In genomic region chr5:68378204-68378830, GRCh38 we compare ENCODE assay signal across 7 cellular contexts.
DNase-seq lines count a peak whose midpoint lies in the region; ATAC-seq and TF ChIP-seq lines count a peak whose summit lies in the region.

No MANE protein-coding gene starts in this region.

- H3K36me3 ChIP-seq in parathyroid adenoma (ENCODE audit: control insufficient read depth, insufficient read depth, low read length): no peaks in the 10 kb centered on the region

- no peak overlapping the region for H3K9ac ChIP-seq in parathyroid adenoma

- no peak overlapping the region for H3K4me2 ChIP-seq in parathyroid adenoma (ENCODE audit: low read length)

- H3K27ac ChIP-seq in parathyroid adenoma (no peak overlapping the region), caudate nucleus (ENCODE audit: low read depth, low read length) (no peak overlapping the region)

- H3K9me3 ChIP-seq in parathyroid adenoma (ENCODE audit: control insufficient read depth, low read length): no peaks in the 10 kb centered on the region

- TF ChIP-seq CTCF in parathyroid adenoma (IDR thresholded peaks at IDR 0.05): no peak

- no peaks in the 10 kb centered on the region for H3K79me2 ChIP-seq in parathyroid adenoma

- no peaks in the 10 kb centered on the region for H3K27me3 ChIP-seq in parathyroid adenoma (ENCODE audit: control insufficient read depth, insufficient read depth, low read length)

- DNase-seq in LHCN-M2 (ENCODE audit: low read depth) (peak; percentile 39), HuH-7.5 (ENCODE audit: low spot score) (no peak), caudate nucleus (lab: John Stamatoyannopoulos, UW) (no peak)
- DNase-seq in activated CD8-positive, alpha-beta memory T cell treated with anti-CD3 and anti-CD28 coated beads, Interleukin-2, amount 50 U/mL, for 48 hours: no peak

- no peak overlapping the region for H3K4me3 ChIP-seq in parathyroid adenoma (ENCODE audit: low read depth, low read length)

- peak; percentile 78 for ATAC-seq in GM19025 (IDR thresholded peaks at IDR 0.05; ENCODE audit: low read depth, unreplicated experiment)
- peak; percentile 83 for ATAC-seq in HG02588 (IDR thresholded peaks at IDR 0.05; ENCODE audit: unreplicated experiment)

- peaks cover 10% of the 10 kb centered on the region for H3K4me1 ChIP-seq in parathyroid adenoma

- H2AFZ ChIP-seq in parathyroid adenoma: peak overlapping the region; percentile 38
